ENCODE assay signal across 8 cellular contexts in the genomic region with DNA sequence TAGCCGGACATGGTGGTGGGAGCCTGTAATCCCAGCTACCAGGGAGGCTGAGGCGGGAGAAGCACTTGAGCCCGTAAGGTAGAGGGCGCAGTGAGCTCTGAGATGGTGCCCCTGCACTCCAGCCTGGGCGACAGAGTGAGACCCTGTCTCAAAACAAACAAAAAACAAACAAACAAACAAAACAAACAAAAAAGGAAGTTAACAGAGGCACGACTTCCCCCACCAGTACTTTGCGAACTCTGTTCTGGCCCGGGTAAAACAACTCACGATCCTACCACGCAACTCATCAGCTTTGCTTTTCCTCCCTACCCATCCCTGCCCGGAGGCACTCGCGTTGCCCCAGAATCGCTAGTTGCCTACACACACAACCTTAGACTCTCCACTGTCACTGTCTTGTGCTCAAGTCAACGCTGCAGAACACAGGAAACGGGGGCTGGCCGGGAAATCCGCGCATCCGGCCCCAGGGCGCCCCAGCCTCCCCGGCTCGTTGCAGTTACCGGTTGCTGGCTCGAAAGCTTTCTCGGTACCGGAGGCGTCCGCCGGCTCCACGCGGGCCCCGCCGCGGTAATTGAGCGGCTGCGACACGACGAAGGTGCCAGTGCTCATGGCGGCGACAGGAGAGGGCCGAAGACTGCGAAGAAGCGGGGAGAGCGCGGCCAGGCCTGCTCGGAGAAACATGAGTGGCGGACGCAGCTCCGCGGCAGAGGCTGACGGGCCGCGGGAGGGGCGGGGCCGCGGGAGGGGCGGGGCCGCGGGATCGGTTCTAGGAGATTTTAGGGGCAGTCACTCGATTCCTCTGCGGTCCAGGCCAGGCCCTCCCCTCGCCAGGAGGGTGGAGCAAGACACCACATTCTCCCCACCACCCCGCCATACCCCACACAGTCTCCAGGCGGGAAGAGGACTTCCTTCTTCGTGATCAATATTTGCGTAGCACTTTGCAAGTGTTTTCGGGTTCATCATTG. TPM values are rescaled to one million over a fixed set of nuclear protein-coding genes. Genes with fewer than 3 reads are reported as not detected.
DNase-seq lines count a peak whose midpoint lies in the region; ATAC-seq and TF ChIP-seq lines count a peak whose summit lies in the region.

A gene (minus strand): TSS at position 682 of the 962 bp plus-strand sequence. CDS start 4 bp downstream, at position 678.

- H3K27ac ChIP-seq in caudate nucleus (ENCODE audit: low read depth, low read length) = peak within 1 kb of the TSS; percentile 95

- DNase-seq in AML-193 (lab: John Stamatoyannopoulos, UW) (peak; percentile 82 to 85), NCI-H345 (lab: John Stamatoyannopoulos, UW) (peak; percentile 90), activated B cell treated with CpG ODN at 0.5 μM for 24 hours (peak; percentile 86), caudate nucleus (lab: John Stamatoyannopoulos, UW) (peak; percentile 4 to 92 (median 81)), iris pigment epithelial cell (ENCODE audit: low read depth) (peak; percentile 82)
- DNase-seq in stimulated activated CD4-positive, alpha-beta T cell treated with anti-CD3 and anti-CD28 coated beads, Interleukin-12 subunit alpha, Interleukin-12 subunit beta, amount 100 ng/mL, for 4 hours = peak; percentile 86

- peaks cover 23% of the 10 kb centered on the region for H3K36me3 Mint-ChIP-seq in activated B cell treated with CpG ODN at 0.5 μM for 24 hours (ENCODE audit: low read depth)

- no peaks in the 10 kb centered on the region for H3K9me3 Mint-ChIP-seq in activated B cell treated with CpG ODN at 0.5 μM for 24 hours

- peak within 1 kb of the TSS; percentile 91 for H3K27ac Mint-ChIP-seq in activated B cell treated with CpG ODN at 0.5 μM for 24 hours

- CTCF ChIA-PET in activated B cell treated with CpG ODN at 0.5 μM for 24 hours (lab: Charles Lee) = interaction anchor here (1.0 kb wide), 1 partner anchor 131 kb away, joined by 3 read pairs; no protein-coding TSS in a partner anchor

- peaks cover 4% of the 10 kb centered on the region for H3K27me3 Mint-ChIP-seq in activated B cell treated with CpG ODN at 0.5 μM for 24 hours

- intact Hi-C loops in activated B cell treated with CpG ODN at 0.5 μM for 24 hours (cut with micrococcal nuclease) = loop anchor here (1.0 to 5.0 kb wide), 7 partner anchors 68 to 1141 kb away; a partner anchor contains a TSS

- no peak for TF ChIP-seq CTCF in activated B cell treated with CpG ODN at 0.5 μM for 24 hours (IDR thresholded peaks at IDR 0.05)

- peak within 1 kb of the TSS; percentile 91 for H3K4me3 Mint-ChIP-seq in activated B cell treated with CpG ODN at 0.5 μM for 24 hours

- ATAC-seq in GM19035 (IDR thresholded peaks at IDR 0.05; ENCODE audit: unreplicated experiment) = peak; percentile 92
- ATAC-seq in HG03342 (IDR thresholded peaks at IDR 0.05; ENCODE audit: unreplicated experiment) = peak; percentile 89
- peak; percentile 93 for ATAC-seq in activated B cell treated with CpG ODN at 0.5 μM for 24 hours (ENCODE audit: low read depth)

- POLR2A ChIA-PET in activated B cell treated with CpG ODN at 0.5 μM for 24 hours (lab: Charles Lee) = interaction anchor here (0.6 to 2.3 kb wide), 7 partner anchors 11 to 749 kb away, joined by 3 to 22 read pairs (median 3); a partner anchor contains a TSS

- H3K4me1 Mint-ChIP-seq in activated B cell treated with CpG ODN at 0.5 μM for 24 hours = peaks cover 27% of the 10 kb centered on the region

RNA-seq across cellular contexts. Expression of the gene that starts here (rescaled TPM):
- total RNA-seq in activated B cell treated with CpG ODN at 0.5 μM for 24 hours = 30.3 and 35.8 TPM in 2 replicates

Comparison
In these comparisons a context has a peak if more than half of its experiments do, and no peak if none do; other contexts are left out.
1. Peak in every context shown above with its lines: DNase-seq, ATAC-seq and H3K27ac ChIP-seq.